Comparison of ENCODE assay signal across 24 cellular contexts in genomic region chr18:21300616-21301200, GRCh38. TPM values are rescaled to one million over a fixed set of nuclear protein-coding genes. Genes with fewer than 3 reads are reported as not detected.
DNase-seq lines count a peak whose midpoint lies in the region; ATAC-seq, FAIRE-seq and TF ChIP-seq lines count a peak whose summit lies in the region.
"Had no signal": no experiment of that assay in that cellular context is flagged by ENCODE, and none has a peak within 500 bp of the region (broad histone marks: within the 10 kb centered on the region; RNA-seq: fewer than 3 reads in every experiment).

No MANE protein-coding gene starts in this region.

- DNase-seq in bronchial epithelial cell (ENCODE audit: low read depth), result peak; percentile 23
- DNase-seq in keratinocyte (ENCODE audit: low read depth, low spot score), result no peak
- DNase-seq in SIG-M5 (lab: John Stamatoyannopoulos, UW), result no peak
- no peak for DNase-seq in NCI-H2227 treated with DMSO at 0.1 percent for 48 hours (lab: John Stamatoyannopoulos, UW)
- no peak for DNase-seq in hypothalamus (lab: John Stamatoyannopoulos, UW)
- DNase-seq: activated CD4-positive, alpha-beta T cell treated with anti-CD3 and anti-CD28 coated beads for 48 hours; activated CD8-positive, alpha-beta memory T cell treated with anti-CD3 and anti-CD28 coated beads, Interleukin-2, amount 10 ng/mL, durations not matched to agents 7 days and 5 days; activated naive CD4-positive, alpha-beta T cell treated with Interleukin-2 at 50 U/mL for 16 hours; activated T-cell treated with anti-CD3 and anti-CD28 coated beads, Interleukin-2, amount 50 U/mL, for 72 hours; adrenal gland; Calu3; glutamatergic neuron; KBM-7; midbrain; naive thymus-derived CD8-positive, alpha-beta T cell; NCI-H1694; NCI-H2171; NCI-H526; stimulated activated CD4-positive, alpha-beta T cell treated with anti-CD3 and anti-CD28 coated beads, Interleukin-2, amount 100 ng/mL, for 24 hours had no signal

- H3K9ac ChIP-seq in HUES48 (ENCODE audit: low read depth, low read length), result no peak overlapping the region
- no peak overlapping the region for H3K9ac ChIP-seq in keratinocyte (ENCODE audit: control insufficient read depth, extremely low read depth, insufficient read depth, low read length)

- no peaks in the 10 kb centered on the region for H3K9me1 ChIP-seq in keratinocyte (ENCODE audit: control insufficient read depth, extremely low read depth, insufficient read depth, low read length)

- ATAC-seq in HG02642 (IDR thresholded peaks at IDR 0.05; ENCODE audit: poor library complexity, unreplicated experiment), result no peak
- ATAC-seq: activated CD8-positive, alpha-beta memory T cell treated with anti-CD3 and anti-CD28 coated beads, Interleukin-2, amount 10 ng/mL, durations not matched to agents 7 days and 5 days; activated T-cell treated with anti-CD3 and anti-CD28 coated beads, Interleukin-2, amount 50 U/mL, for 72 hours; naive thymus-derived CD8-positive, alpha-beta T cell had no signal

- H3K4me3 ChIP-seq in ACC112 (ENCODE audit: low read depth, low read length) (no peak overlapping the region), HUES48 (ENCODE audit: low read depth, low read length) (no peak overlapping the region), bronchial epithelial cell (ENCODE audit: low read depth, low read length) (no peak overlapping the region), keratinocyte (ENCODE audit: control insufficient read depth in 2 of 3, extremely low read depth in 1 of 3, insufficient read depth in 2 of 3, low read depth in 1 of 3, low read length in 3 of 3) (peak overlapping the region in 1 of 3 experiments; percentile 2)
- H3K4me3 ChIP-seq: adrenal gland, smooth muscle cell had no signal

- H3K27ac ChIP-seq in ACC112 (ENCODE audit: low read depth, low read length) (no peak overlapping the region), HUES48 (ENCODE audit: low read depth, low read length) (peak overlapping the region; percentile 40), keratinocyte (ENCODE audit: control insufficient read depth, insufficient read depth, low read length) (peak overlapping the region; percentile 33)
- H3K27ac ChIP-seq: adrenal gland had no signal

- peak overlapping the region; percentile 47 for H3K4me2 ChIP-seq in keratinocyte (ENCODE audit: control insufficient read depth, extremely low read depth, insufficient read depth, low read depth, low read length)

- H3K4me1 ChIP-seq in ACC112 (ENCODE audit: control insufficient read depth, insufficient read depth, low read length, unreplicated experiment) (peaks cover 48% of the 10 kb centered on the region), HUES48 (ENCODE audit: control insufficient read depth, insufficient read depth, low read length) (peaks cover 32% of the 10 kb centered on the region), keratinocyte (ENCODE audit: control insufficient read depth, extremely low read depth, insufficient read depth, low read length) (peaks cover 27% of the 10 kb centered on the region)
- H3K4me1 ChIP-seq: adrenal gland had no signal

- H3K36me3 ChIP-seq in ACC112 (ENCODE audit: insufficient read depth, low read length) (no peaks in the 10 kb centered on the region), HUES48 (ENCODE audit: control insufficient read depth, insufficient read depth, low read length) (no peaks in the 10 kb centered on the region), bronchial epithelial cell (ENCODE audit: control insufficient read depth, insufficient read depth, low read length) (no peaks in the 10 kb centered on the region), keratinocyte (ENCODE audit: control insufficient read depth in 2 of 2, extremely low read depth in 1 of 2, insufficient read depth in 2 of 2, low read length in 2 of 2) (no peaks in the 10 kb centered on the region)
- H3K36me3 ChIP-seq: adrenal gland had no signal

- TF ChIP-seq CTCF in bronchial epithelial cell (IDR thresholded peaks at IDR 0.05; ENCODE audit: insufficient read depth, low read length, severe bottlenecking), result no peak
- no peak for TF ChIP-seq CTCF in keratinocyte (optimal IDR thresholded peaks at IDR 0.05 in 1 of 3, IDR thresholded peaks at IDR 0.05 in 1 of 3, conservative IDR thresholded peaks at IDR 0.05 in 1 of 3; ENCODE audit: extremely low read depth in 1 of 3, insufficient read depth in 2 of 3, low read length in 3 of 3)

- H3K9me3 ChIP-seq in HUES48 (ENCODE audit: control insufficient read depth, insufficient read depth, low read length) (no peaks in the 10 kb centered on the region), keratinocyte (ENCODE audit: control insufficient read depth, low read depth, low read length) (no peaks in the 10 kb centered on the region)
- H3K9me3 ChIP-seq: adrenal gland had no signal

- dilution Hi-C loops in keratinocyte (cut with MboI; ENCODE audit: extremely low pct_ligation_motif_present, low sequenced_read_pairs), result no loop called here

- no peak for FAIRE-seq in bronchial epithelial cell (lab: Jason Lieb, UNC)
- peak; percentile 82 for FAIRE-seq in keratinocyte (lab: Jason Lieb, UNC)

- no peaks in the 10 kb centered on the region for H4K20me1 ChIP-seq in keratinocyte (ENCODE audit: control insufficient read depth, extremely low read depth, insufficient read depth, low read length)

- H3K27me3 ChIP-seq in ACC112 (ENCODE audit: insufficient read depth, low read length) (no peaks in the 10 kb centered on the region), HUES48 (ENCODE audit: control insufficient read depth, insufficient read depth, low read length) (no peaks in the 10 kb centered on the region), bronchial epithelial cell (ENCODE audit: control insufficient read depth, insufficient read depth, low read length) (no peaks in the 10 kb centered on the region), keratinocyte (ENCODE audit: control insufficient read depth, extremely low read depth, insufficient read depth, low read length) (no peaks in the 10 kb centered on the region)
- H3K27me3 ChIP-seq: adrenal gland had no signal

- H3K79me2 ChIP-seq in ACC112 (ENCODE audit: control insufficient read depth, insufficient read depth, low read length, unreplicated experiment) (no peaks in the 10 kb centered on the region), keratinocyte (ENCODE audit: control insufficient read depth, insufficient read depth, low read length) (no peaks in the 10 kb centered on the region)

- H2AFZ ChIP-seq in ACC112 (ENCODE audit: low read length, unreplicated experiment) (peak overlapping the region; percentile 71), keratinocyte (ENCODE audit: control insufficient read depth, low read length) (peak overlapping the region; percentile 76)

RNA-seq across cellular contexts. Expression of gene GREB1L, which starts 58.7 kb away (rescaled TPM):
- 0.79 and 0.90 TPM in 2 replicates for total RNA-seq in bronchial epithelial cell
- 2.8 to 5.5 TPM (median 5.1 TPM) in 3 replicates for polyA plus RNA-seq in keratinocyte
- polyA plus RNA-seq in keratinocyte (2011; ENCODE audit: low read depth), result 0.47 TPM
- 2.8 and 4.6 TPM in 2 replicates for polyA plus RNA-seq in keratinocyte (2011; cell fraction: cytosol; rRNA removed)
- polyA plus RNA-seq in keratinocyte (2011; cell fraction: nucleus; rRNA removed), result 7.6 and 8.0 TPM in 2 replicates
- 1.2 and 2.9 TPM in 2 replicates for polyA plus RNA-seq in keratinocyte (2012; ENCODE audit: low replicate concordance)
- polyA minus RNA-seq in keratinocyte, result 4.6 to 18.1 TPM (median 8.0 TPM) in 3 replicates
- polyA minus RNA-seq in keratinocyte (2011; cell fraction: cytosol; rRNA and poly(A)+ RNA removed), result 8.2 TPM
- 14.9 and 24.9 TPM in 2 replicates for polyA minus RNA-seq in keratinocyte (2011; cell fraction: nucleus; rRNA and poly(A)+ RNA removed)
- total RNA-seq: activated CD8-positive, alpha-beta memory T cell treated with anti-CD3 and anti-CD28 coated beads, Interleukin-2, amount 10 ng/mL, durations not matched to agents 7 days and 5 days; activated T-cell treated with anti-CD3 and anti-CD28 coated beads, Interleukin-2, amount 50 U/mL, for 72 hours; naive thymus-derived CD8-positive, alpha-beta T cell; T-helper 2 cell treated with Interferon-gamma antibody and Interleukin-4, amounts not matched to agents 100 ng/mL and 5 ng/mL, for 36 hours had no signal
